8 cellular contexts compared by ENCODE assay signal in genomic region chr5:43066231-43066798, GRCh38. TPM values are rescaled to one million over a fixed set of nuclear protein-coding genes. Genes with fewer than 3 reads are reported as not detected.
DNase-seq lines count a peak whose midpoint lies in the region; ATAC-seq and TF ChIP-seq lines count a peak whose summit lies in the region.

No MANE protein-coding gene starts in this region.

- H3K36me3 Mint-ChIP-seq in endodermal cell (ENCODE audit: low read depth) = peaks cover 23% of the 10 kb centered on the region
- peaks cover 7% of the 10 kb centered on the region for H3K36me3 Mint-ChIP-seq in mesothelial cell of epicardium

- H3K27me3 Mint-ChIP-seq in endodermal cell (ENCODE audit: insufficient read depth) = no peaks in the 10 kb centered on the region
- H3K27me3 Mint-ChIP-seq in mesothelial cell of epicardium (ENCODE audit: low read depth) = no peaks in the 10 kb centered on the region

- H3K4me3 Mint-ChIP-seq in endodermal cell (peak overlapping the region; percentile 91), mesothelial cell of epicardium (peak overlapping the region; percentile 97)

- H3K4me1 Mint-ChIP-seq in endodermal cell (peaks cover 26% of the 10 kb centered on the region), mesothelial cell of epicardium (peaks cover 26% of the 10 kb centered on the region)

- no peaks in the 10 kb centered on the region for H3K9me3 Mint-ChIP-seq in endodermal cell
- H3K9me3 Mint-ChIP-seq in mesothelial cell of epicardium = no peaks in the 10 kb centered on the region

- no peaks in the 10 kb centered on the region for H3K27me3 ChIP-seq in endodermal cell (ENCODE audit: control insufficient read depth, insufficient read depth, low read length, poor library complexity, severe bottlenecking)

- H3K27ac Mint-ChIP-seq in endodermal cell = peak overlapping the region; percentile 99
- H3K27ac Mint-ChIP-seq in mesothelial cell of epicardium = peak overlapping the region; percentile 99

- peaks cover 7% of the 10 kb centered on the region for H3K4me1 ChIP-seq in endodermal cell (ENCODE audit: control insufficient read depth, insufficient read depth, low read length)

- 0% methylated on average over 50 to 57 of the region's 57 CpGs for WGBS in endodermal cell (ENCODE audit: insufficient coverage in 1 of 2, insufficient read length in 1 of 2), 2 experiments

- H3K9ac ChIP-seq in endodermal cell (ENCODE audit: extremely low read depth, low read length, poor library complexity, severe bottlenecking) = peak overlapping the region; percentile 90

- peak; percentile 48 to 59 for DNase-seq in activated CD8-positive, alpha-beta memory T cell treated with anti-CD3 and anti-CD28 coated beads for 1 hour (ENCODE audit: extremely low read depth in 1 of 2, low read depth in 1 of 2)
- DNase-seq in activated CD8-positive, alpha-beta memory T cell treated with anti-CD3 and anti-CD28 coated beads for 24 hours = no peak
- DNase-seq in NCI-H524 (lab: John Stamatoyannopoulos, UW) = peak; percentile 66 to 90
- peak; percentile 31 for DNase-seq in activated CD8-positive, alpha-beta memory T cell treated with anti-CD3 and anti-CD28 coated beads, Interleukin-2, amount 50 U/mL, for 24 hours (ENCODE audit: extremely low read depth)
- DNase-seq in endodermal cell = peak; percentile 89
- DNase-seq in mesothelial cell of epicardium (ENCODE audit: low spot score in 2 of 2, unreplicated experiment in 2 of 2) = peak; percentile 42 to 77
- peak; percentile 51 to 59 for DNase-seq in stimulated activated CD8-positive, alpha-beta memory T cell treated with anti-CD3 and anti-CD28 coated beads, Interleukin-15, amount 100 ng/mL, for 4 hours (ENCODE audit: low read depth in 2 of 2)

- peak; percentile 25 for ATAC-seq in HG03139 (IDR thresholded peaks at IDR 0.05; ENCODE audit: unreplicated experiment)

- H3K4me3 ChIP-seq in endodermal cell (ENCODE audit: low read length) = peak overlapping the region; percentile 95

- peaks cover 6% of the 10 kb centered on the region for H3K9me3 ChIP-seq in endodermal cell (ENCODE audit: control insufficient read depth, low read length)

- peak overlapping the region; percentile 93 for H3K27ac ChIP-seq in endodermal cell (ENCODE audit: low read depth, low read length)

- peaks cover 15% of the 10 kb centered on the region for H3K36me3 ChIP-seq in endodermal cell (ENCODE audit: control insufficient read depth, insufficient read depth, low read length)

- TF ChIP-seq CTCF in endodermal cell (conservative IDR thresholded peaks at IDR 0.05) = no peak
- no peak for TF ChIP-seq CTCF in mesothelial cell of epicardium (IDR thresholded peaks at IDR 0.05; ENCODE audit: unreplicated experiment)

RNA-seq across cellular contexts. Expression of gene ANXA2R, which starts 26.2 kb away (rescaled TPM):
- total RNA-seq in endodermal cell = under 1 TPM; 0.73 to 0.97 TPM
- 1.5 TPM for polyA plus RNA-seq in endodermal cell (2013, experiment 1 of 2)
- polyA plus RNA-seq in endodermal cell (2013, experiment 2 of 2) = 0.91 TPM
- total RNA-seq in mesothelial cell of epicardium = 1.4 to 1.9 TPM (median 1.7 TPM) in 3 replicates

RNA-seq across cellular contexts. Expression of gene ZNF131, which starts 54.4 kb away (rescaled TPM):
- total RNA-seq in endodermal cell (10 to 100 TPM; 36.9 to 44.3 TPM), mesothelial cell of epicardium (44.3 to 55.5 TPM (median 51.9 TPM) in 3 replicates)
- 37.5 TPM for polyA plus RNA-seq in endodermal cell (2013, experiment 1 of 2)
- polyA plus RNA-seq in endodermal cell (2013, experiment 2 of 2) = 39.8 TPM
